ENCODE assay signal across 12 cellular contexts in the genomic region with DNA sequence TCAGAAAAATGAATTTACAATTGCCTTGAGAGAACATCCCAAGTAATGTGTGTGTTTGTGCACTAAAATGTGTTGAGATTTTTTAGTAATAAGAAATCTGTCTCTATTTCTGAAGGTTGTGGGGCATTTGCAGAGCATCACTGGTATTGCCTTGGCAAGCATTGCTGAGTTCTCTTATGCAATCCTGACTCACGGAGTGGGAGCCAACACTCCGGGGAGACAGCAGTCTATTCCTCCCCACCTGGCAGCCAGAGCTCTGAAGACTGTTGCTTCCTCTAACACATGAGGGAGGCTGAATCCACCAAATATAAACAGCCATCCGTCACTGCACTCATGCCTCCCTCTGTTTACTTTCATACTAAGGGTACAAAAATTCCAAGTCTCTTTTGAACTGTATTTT. TPM values are rescaled to one million over a fixed set of nuclear protein-coding genes. Genes with fewer than 3 reads are reported as not detected.
DNase-seq lines count a peak whose midpoint lies in the region; TF ChIP-seq lines count a peak whose summit lies in the region.
"Had no signal": no experiment of that assay in that cellular context is flagged by ENCODE, and none has a peak within 500 bp of the region (broad histone marks: within the 10 kb centered on the region; RNA-seq: fewer than 3 reads in every experiment).

No MANE protein-coding gene starts in this region.

- H3K27ac ChIP-seq in temporal lobe (ENCODE audit: low read depth, low read length): peak overlapping the region; percentile 36
- H3K27ac ChIP-seq: coronary artery, parathyroid adenoma had no signal

- H3K27me3 Mint-ChIP-seq in progenitor cell of endocrine pancreas: no peaks in the 10 kb centered on the region

- no peak for TF ChIP-seq CTCF in progenitor cell of endocrine pancreas (IDR thresholded peaks at IDR 0.05; ENCODE audit: unreplicated experiment)

- peaks cover 8% of the 10 kb centered on the region for H3K4me1 Mint-ChIP-seq in progenitor cell of endocrine pancreas (ENCODE audit: low read depth)

- no peaks in the 10 kb centered on the region for H3K9me3 Mint-ChIP-seq in progenitor cell of endocrine pancreas (ENCODE audit: low read depth)
- H3K9me3 Mint-ChIP-seq: T-helper 1 cell treated with Interleukin-12 subunit alpha and Interleukin-12 subunit beta and Interleukin-4 antibody, amounts not matched to agents 30 μg/mL and 1 μg/mL, for 36 hours had no signal

- H3K36me3 Mint-ChIP-seq in progenitor cell of endocrine pancreas (ENCODE audit: insufficient read depth): peaks cover 13% of the 10 kb centered on the region

- H3K4me3 Mint-ChIP-seq in progenitor cell of endocrine pancreas (ENCODE audit: low read depth): no peak overlapping the region
- H3K4me3 Mint-ChIP-seq: T-helper 1 cell treated with Interleukin-12 subunit alpha and Interleukin-12 subunit beta and Interleukin-4 antibody, amounts not matched to agents 30 μg/mL and 1 μg/mL, for 36 hours had no signal

- DNase-seq in HPDE6-E6E7 (ENCODE audit: extremely low spot score) (peak; percentile 58), astrocyte of the hippocampus (ENCODE audit: low read depth, low spot score) (peak; percentile 62), islet precursor cell (peak; percentile 19), SKM-1 (lab: John Stamatoyannopoulos, UW; ENCODE audit: unreplicated experiment) (no peak), cortex of kidney (lab: John Stamatoyannopoulos, UW) (no peak), progenitor cell of endocrine pancreas (ENCODE audit: low spot score, unreplicated experiment) (no peak)
- DNase-seq: activated T-cell treated with anti-CD3 and anti-CD28 coated beads, Interleukin-2, amount 50 U/mL, for 48 hours; NCI-H524 had no signal

- no peak overlapping the region for H3K27ac Mint-ChIP-seq in progenitor cell of endocrine pancreas
- H3K27ac Mint-ChIP-seq: T-helper 1 cell treated with Interleukin-12 subunit alpha and Interleukin-12 subunit beta and Interleukin-4 antibody, amounts not matched to agents 30 μg/mL and 1 μg/mL, for 36 hours had no signal

RNA-seq across cellular contexts. Expression of a gene that starts 10.6 kb away (rescaled TPM):
- total RNA-seq in temporal lobe (1.5 TPM), progenitor cell of endocrine pancreas (not detected in 2 replicates)

RNA-seq across cellular contexts. Expression of a gene that starts 10.7 kb away (rescaled TPM):
- total RNA-seq in temporal lobe (56.1 TPM), progenitor cell of endocrine pancreas (84.9 and 85.4 TPM in 2 replicates)

RNA-seq across cellular contexts. Expression of a gene that starts 14.8 kb away (rescaled TPM):
- total RNA-seq in temporal lobe (50.2 TPM), progenitor cell of endocrine pancreas (63.4 and 67.1 TPM in 2 replicates)

RNA-seq across cellular contexts. Expression of a gene that starts 23.9 kb away (rescaled TPM):
- total RNA-seq in temporal lobe (51.1 TPM), progenitor cell of endocrine pancreas (121 and 129 TPM in 2 replicates)

RNA-seq across cellular contexts. Expression of a gene that starts 28.8 kb away (rescaled TPM):
- 0.74 TPM for total RNA-seq in temporal lobe
- 5.8 and 6.3 TPM in 2 replicates for total RNA-seq in progenitor cell of endocrine pancreas

Comparison
In these comparisons a context has a peak if more than half of its experiments do, and no peak if none do; other contexts are left out.
1. DNase-seq: peak in HPDE6-E6E7 (single experiment), astrocyte of the hippocampus (single experiment) and islet precursor cell (single experiment); none in SKM-1 (single experiment), cortex of kidney (single experiment) and progenitor cell of endocrine pancreas (single experiment).